Comparison of ENCODE assay signal across 8 cellular contexts in genomic region chr7:129824291-129825004, GRCh38.
DNase-seq lines count a peak whose midpoint lies in the region; ATAC-seq and TF ChIP-seq lines count a peak whose summit lies in the region.

No MANE protein-coding gene starts in this region.

- no peak for TF ChIP-seq EP300 in SK-N-SH (IDR thresholded peaks at IDR 0.05; ENCODE audit: borderline replicate concordance in 1 of 2, low read depth in 1 of 2, low read length in 1 of 2)

- H4K20me1 ChIP-seq in SK-N-SH (ENCODE audit: insufficient read depth): no peaks in the 10 kb centered on the region

- no peak for DNase-seq in GM12865 (ENCODE audit: low read depth)
- no peak for DNase-seq in SK-N-SH
- DNase-seq in fibroblast of mammary gland (ENCODE audit: low read depth): no peak
- DNase-seq in skeletal muscle cell (ENCODE audit: low read depth): no peak
- no peak for DNase-seq in stimulated activated CD4-positive, alpha-beta T cell treated with anti-CD3 and anti-CD28 coated beads, Interleukin-2, amount 100 ng/mL, for 48 hours
- DNase-seq in effector CD8-positive, alpha-beta T cell (lab: John Stamatoyannopoulos, UW): no peak

- no peaks in the 10 kb centered on the region; the same call in 1 of the 2 replicates for H3K79me2 ChIP-seq in SK-N-SH (ENCODE audit: insufficient read depth)

- H3F3A ChIP-seq in SK-N-SH (replicated peaks; ENCODE audit: insufficient read depth): peaks cover 20% of the 10 kb centered on the region

- peak overlapping the region; percentile 92 for H3K4me2 ChIP-seq in SK-N-SH

- H2AFZ ChIP-seq in SK-N-SH (ENCODE audit: low read depth): peak overlapping the region; percentile 60; the same call in 1 of the 2 replicates

- TF ChIP-seq RAD21 in SK-N-SH (IDR thresholded peaks at IDR 0.05; ENCODE audit: low read length): no peak; the same call in 1 of the 2 replicates

- H3K36me3 ChIP-seq in SK-N-SH (replicated peaks in 1 of 2; ENCODE audit: control insufficient read depth in 1 of 2, insufficient read depth in 2 of 2, low read length in 1 of 2): peaks cover 14 to 17% of the 10 kb centered on the region in 2 experiments

- H3K4me3 ChIP-seq in GM12865 (ENCODE audit: low read depth, low read length): peak overlapping the region; percentile 82
- peak overlapping the region; percentile 60 to 61 for H3K4me3 ChIP-seq in SK-N-SH (ENCODE audit: low read depth in 2 of 2, low read length in 1 of 2)
- H3K4me3 ChIP-seq in fibroblast of mammary gland (ENCODE audit: control insufficient read depth, low read depth, low read length): peak overlapping the region; percentile 75
- peak overlapping the region; percentile 76 for H3K4me3 ChIP-seq in skeletal muscle cell (ENCODE audit: low read depth, low read length)

- peaks cover 0 to 7% of the 10 kb centered on the region in 2 experiments; a peak in 1 of 4 replicates for H3K4me1 ChIP-seq in SK-N-SH (ENCODE audit: control insufficient read depth in 1 of 2, insufficient read depth in 2 of 2, low read depth in 1 of 2, low read length in 1 of 2)

- WGBS in SK-N-SH (ENCODE audit: low lambda C conversion rate): 53% methylated on average over 18 of the region's 20 CpGs

- POLR2A ChIA-PET in SK-N-SH (lab: Yijun Ruan, JAX): interaction anchor here (1.0 to 1.2 kb wide), 6 partner anchors 14 to 125 kb away, joined by 3 to 4 read pairs (median 3); no protein-coding TSS in a partner anchor

- peak overlapping the region; percentile 73 to 85 for H3K27ac ChIP-seq in SK-N-SH (ENCODE audit: low read depth in 2 of 2, low read length in 1 of 2)

- no peaks in the 10 kb centered on the region for H3K9me2 ChIP-seq in SK-N-SH

- H3K9ac ChIP-seq in SK-N-SH: peak overlapping the region; percentile 84

- ATAC-seq in GM21381 (IDR thresholded peaks at IDR 0.05; ENCODE audit: unreplicated experiment) (no peak), GM18873 (IDR thresholded peaks at IDR 0.05; ENCODE audit: low FRiP score, unreplicated experiment) (no peak)

- no peaks in the 10 kb centered on the region for H3K9me3 ChIP-seq in SK-N-SH

- no peaks in the 10 kb centered on the region for H3K27me3 ChIP-seq in SK-N-SH (ENCODE audit: insufficient read depth)

- CTCF ChIA-PET in SK-N-SH (lab: Yijun Ruan, JAX): interaction anchor here (0.6 to 9.3 kb wide), 70 partner anchors 7 to 465 kb away, joined by 3 to 187 read pairs (median 5); no protein-coding TSS in a partner anchor

- TF ChIP-seq CTCF in GM12865 (IDR thresholded peaks at IDR 0.05; ENCODE audit: insufficient read depth, low read depth, low read length, missing control alignments) (no peak), SK-N-SH (IDR thresholded peaks at IDR 0.05) (no peak), fibroblast of mammary gland (conservative IDR thresholded peaks at IDR 0.05; ENCODE audit: control insufficient read depth, insufficient read depth, low read depth, low read length) (no peak)

TF ChIP-seq in SK-N-SH, 30 proteins besides CTCF, POLR2A, EP300 and RAD21:
- TF ChIP-seq SMC3 (IDR thresholded peaks at IDR 0.05; ENCODE audit: low read depth, low read length) (peak; percentile 30), PBX3 (IDR thresholded peaks at IDR 0.05) (no peak)
